20 cellular contexts compared by ENCODE assay signal in genomic region chr2:198757069-198757468, GRCh38.
DNase-seq lines count a peak whose midpoint lies in the region; FAIRE-seq and TF ChIP-seq lines count a peak whose summit lies in the region.
"Had no signal": no experiment of that assay in that cellular context is flagged by ENCODE, and none has a peak within 500 bp of the region (broad histone marks: within the 10 kb centered on the region; RNA-seq: fewer than 3 reads in every experiment).

No MANE protein-coding gene starts in this region.

- intact Hi-C loops in transverse colon (cut with DNase I; ENCODE audit: low total_unique reads): no loop called here

- no peaks in the 10 kb centered on the region for H3K36me3 ChIP-seq in transverse colon
- H3K36me3 ChIP-seq: BE2C, SJCRH30 had no signal

- H3K4me1 ChIP-seq in transverse colon: peaks cover 4 to 15% (median 7%) of the 10 kb centered on the region in 4 donors
- H3K4me1 ChIP-seq: BE2C, SJCRH30 had no signal

- TF ChIP-seq POLR2A in transverse colon (IDR thresholded peaks at IDR 0.05): no peak

- no peaks in the 10 kb centered on the region for H3K9me3 ChIP-seq in transverse colon
- H3K9me3 ChIP-seq: BE2C, SJCRH30 had no signal

- no peaks in the 10 kb centered on the region for H3K27me3 ChIP-seq in transverse colon
- H3K27me3 ChIP-seq: BE2C, SJCRH30 had no signal

- TF ChIP-seq EP300 in transverse colon (IDR thresholded peaks at IDR 0.05; ENCODE audit: low read depth): no peak

- in situ Hi-C loops in transverse colon (cut with MboI; ENCODE audit: low pct_ligation_motif_present in 1 of 4, low pct_unique_long_range_greater_than_20kb in 1 of 4, low sequenced_read_pairs in 3 of 4): no loop called here

- WGBS in transverse colon (ENCODE audit: low coverage in 1 of 2), 2 donors: 36 to 39% methylated on average over 3 of the region's 3 CpGs

- DNase-seq in NOMO-1 (lab: John Stamatoyannopoulos, UW; ENCODE audit: unreplicated experiment in 2 of 2): peak; percentile 7 to 72
- peak; percentile 30 for DNase-seq in SKM-1 treated with dmso at 0.1 percent for 144 hours (lab: John Stamatoyannopoulos, UW; ENCODE audit: unreplicated experiment)
- no peak for DNase-seq in transverse colon
- DNase-seq in HT-29 (ENCODE audit: low spot score): no peak
- DNase-seq in NCI-H2171 treated with DMSO at 0.1 percent for 48 hours (lab: John Stamatoyannopoulos, UW): no peak
- no peak for DNase-seq in SK-N-DZ (ENCODE audit: low spot score)
- DNase-seq: BE2C, DMS53, GDM1, MV-4-11, NCI-H1105 treated with DMSO at 0.1 percent for 48 hours, NCI-H2081 treated with DMSO at 0.1 percent for 48 hours, NCI-H446, NCI-H526 treated with DMSO at 0.1 percent for 48 hours, SJCRH30, SW 1271, T-helper 2 cell had no signal

- H3K4me3 ChIP-seq in transverse colon: no peak overlapping the region
- H3K4me3 ChIP-seq: K562, SJCRH30 had no signal

- peak; percentile 21 for FAIRE-seq in colon (lab: Jason Lieb, UNC)
- FAIRE-seq: K562 had no signal

- TF ChIP-seq CTCF in transverse colon (IDR thresholded peaks at IDR 0.05): no peak

- H3K27ac ChIP-seq in transverse colon: peak overlapping the region; percentile 45 to 71 (median 69)
- H3K27ac ChIP-seq: RWPE1, SJCRH30 had no signal

Comparison
In these comparisons a context has a peak if more than half of its experiments do, and no peak if none do; other contexts are left out.
1. DNase-seq: peak in NOMO-1 (2 of 2) and SKM-1 treated with dmso at 0.1 percent for 144 hours (single experiment); none in transverse colon (single experiment), HT-29 (single experiment), NCI-H2171 treated with DMSO at 0.1 percent for 48 hours (single experiment) and SK-N-DZ (single experiment).